Comparison of ENCODE assay signal across 12 cellular contexts in the genomic region with DNA sequence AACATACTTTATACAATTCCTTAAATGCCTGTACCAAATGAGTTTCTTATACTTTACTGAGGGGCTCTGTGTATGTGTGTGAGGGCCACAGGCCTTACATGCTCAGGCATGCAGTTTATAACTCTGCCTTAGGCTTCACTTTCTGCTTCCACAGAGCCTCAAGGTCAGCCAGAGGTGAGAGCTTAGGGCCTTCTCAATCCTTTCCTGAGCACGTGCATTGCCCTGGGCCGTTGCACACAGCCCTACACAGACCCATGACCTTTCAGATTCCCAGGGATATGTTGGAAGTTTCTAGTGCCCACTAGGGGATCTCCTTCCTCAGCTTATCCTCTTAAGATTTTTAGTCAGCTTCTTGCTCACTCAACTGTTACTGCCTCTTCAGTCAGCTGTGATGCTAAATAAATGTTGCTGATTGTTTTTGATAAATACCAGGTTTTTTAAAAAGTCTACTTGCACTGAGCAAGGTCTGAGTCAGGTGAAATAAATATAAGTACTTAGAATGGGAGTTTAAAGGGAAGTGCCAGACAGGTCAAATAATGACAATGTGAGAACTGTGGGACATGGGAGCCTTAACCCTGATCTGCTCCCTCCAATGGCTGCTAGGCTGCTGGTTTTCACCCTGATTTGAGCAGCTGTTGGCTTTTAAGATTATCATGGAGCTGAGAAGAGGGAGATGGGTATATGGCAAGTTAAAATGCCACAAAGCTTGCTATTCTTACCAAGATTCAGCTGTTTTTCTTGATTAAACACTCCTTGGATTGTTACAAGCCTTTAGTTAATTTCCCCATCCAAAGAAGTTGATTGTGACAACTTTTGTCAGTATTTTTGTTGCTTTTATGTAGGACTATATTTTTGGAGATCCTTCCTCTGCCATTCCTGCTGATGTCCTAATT.
A peak's percentile ranks its signal among the peaks of the same experiment; 100 is the strongest.
DNase-seq lines count a peak whose midpoint lies in the region; ATAC-seq, FAIRE-seq and TF ChIP-seq lines count a peak whose summit lies in the region.
"Had no signal": no experiment of that assay in that cellular context is flagged by ENCODE, and none has a peak within 500 bp of the region (broad histone marks: within the 10 kb centered on the region; RNA-seq: fewer than 3 reads in every experiment).

No MANE protein-coding gene starts in this region.

- H3K27ac ChIP-seq in endothelial cell of umbilical vein (ENCODE audit: insufficient read depth, low read depth, low read length) = no peak overlapping the region
- peak overlapping the region; percentile 51 for H3K27ac ChIP-seq in mesodermal cell (ENCODE audit: low read depth, low read length, severe bottlenecking)
- no peak overlapping the region for H3K27ac ChIP-seq in ascending aorta
- H3K27ac ChIP-seq: tibial nerve had no signal

- H3K27me3 ChIP-seq in endothelial cell of umbilical vein (ENCODE audit: control insufficient read depth in 2 of 2, insufficient read depth in 2 of 2, low read length in 2 of 2) = no peaks in the 10 kb centered on the region
- no peaks in the 10 kb centered on the region for H3K27me3 ChIP-seq in ascending aorta
- H3K27me3 ChIP-seq: tibial nerve had no signal

- intact Hi-C loops in endothelial cell of umbilical vein (cut with micrococcal nuclease) (loop anchor here (10.0 kb wide), 1 partner anchor 424 kb away; no protein-coding TSS in a partner anchor), ascending aorta (cut with DNase I) (loop anchor here (5.0 kb wide), 1 partner anchor 837 kb away; no protein-coding TSS in a partner anchor)

- no peak overlapping the region for H3K4me3 ChIP-seq in endothelial cell of umbilical vein (replicated peaks in 1 of 3; ENCODE audit: insufficient read depth in 1 of 3, low read depth in 1 of 3, low read length in 3 of 3)
- no peak overlapping the region for H3K4me3 ChIP-seq in mesodermal cell (ENCODE audit: extremely low read depth, insufficient read depth, low read length, poor library complexity, severe bottlenecking)
- no peak overlapping the region for H3K4me3 ChIP-seq in ascending aorta
- H3K4me3 ChIP-seq: tibial nerve had no signal

- H2AFZ ChIP-seq in endothelial cell of umbilical vein (ENCODE audit: low read depth, low read length) = no peak overlapping the region

- no peaks in the 10 kb centered on the region for H4K20me1 ChIP-seq in endothelial cell of umbilical vein (replicated peaks; ENCODE audit: control insufficient read depth, extremely low read depth, insufficient read depth, low read length)

- POLR2A ChIA-PET in endothelial cell of umbilical vein (lab: Charles Lee) = no interaction called here

- H3K79me2 ChIP-seq in endothelial cell of umbilical vein (ENCODE audit: control insufficient read depth, insufficient read depth, low read length) = no peaks in the 10 kb centered on the region

- H3K9ac ChIP-seq in endothelial cell of umbilical vein (replicated peaks; ENCODE audit: extremely low read depth, insufficient read depth, low read length) = no peak overlapping the region

- no TSS peak for BruUV-seq in endothelial cell of umbilical vein (replicated peaks; lab: Mats Ljungman, UMichigan)

- no peak for TF ChIP-seq POLR2A in endothelial cell of umbilical vein (IDR thresholded peaks at IDR 0.05; ENCODE audit: low read depth, low read length)

- CTCF ChIA-PET in endothelial cell of umbilical vein (lab: Charles Lee) = interaction anchor here (0.7 to 1.7 kb wide), 11 partner anchors 10 to 701 kb away, joined by 3 to 8 read pairs (median 3); no protein-coding TSS in a partner anchor

- H3K9me3 ChIP-seq in endothelial cell of umbilical vein (replicated peaks; ENCODE audit: control insufficient read depth, insufficient read depth, low read length) (no peaks in the 10 kb centered on the region), mesodermal cell (ENCODE audit: control insufficient read depth, low read length) (peaks cover 3% of the 10 kb centered on the region), ascending aorta (no peaks in the 10 kb centered on the region)
- H3K9me3 ChIP-seq: tibial nerve had no signal

- no peaks in the 10 kb centered on the region for H3K4me1 ChIP-seq in endothelial cell of umbilical vein (ENCODE audit: control insufficient read depth, extremely low read depth, insufficient read depth, low read length)
- peaks cover 2% of the 10 kb centered on the region for H3K4me1 ChIP-seq in mesodermal cell (ENCODE audit: control insufficient read depth, insufficient read depth, low read length, poor library complexity, severe bottlenecking)
- H3K4me1 ChIP-seq in ascending aorta = no peaks in the 10 kb centered on the region

- H3K4me2 ChIP-seq in endothelial cell of umbilical vein (ENCODE audit: insufficient read depth, low read length) = no peak overlapping the region

- TF ChIP-seq CTCF in endothelial cell of umbilical vein (IDR thresholded peaks at IDR 0.05; ENCODE audit: extremely low read depth in 1 of 2, insufficient read depth in 1 of 2, low read depth in 1 of 2, low read length in 2 of 2) (no peak), ascending aorta (IDR thresholded peaks at IDR 0.05) (no peak)

- H3K36me3 ChIP-seq in endothelial cell of umbilical vein (ENCODE audit: control insufficient read depth in 2 of 2, extremely low read depth in 1 of 2, insufficient read depth in 2 of 2, low read length in 2 of 2) (peaks cover 5 to 6% of the 10 kb centered on the region in 2 experiments), mesodermal cell (ENCODE audit: control insufficient read depth, insufficient read depth, low read length) (peaks cover 15% of the 10 kb centered on the region), ascending aorta (peaks cover 9 to 10% of the 10 kb centered on the region in 2 donors)

- no peaks in the 10 kb centered on the region for H3K9me1 ChIP-seq in endothelial cell of umbilical vein (replicated peaks; ENCODE audit: control insufficient read depth, extremely low read depth, insufficient read depth, low read length)

- no peak for ATAC-seq in GM19395 (IDR thresholded peaks at IDR 0.05; ENCODE audit: unreplicated experiment)

- FAIRE-seq in endothelial cell of umbilical vein (lab: Jason Lieb, UNC) = no peak

- peak; percentile 57 for DNase-seq in COLO829 (ENCODE audit: low spot score)
- DNase-seq in NCI-H82 (lab: John Stamatoyannopoulos, UW) = peak; percentile 82
- peak; percentile 26 for DNase-seq in endothelial cell of umbilical vein (ENCODE audit: low read depth, low spot score)
- DNase-seq in ascending aorta (ENCODE audit: low spot score in 2 of 2) = no peak
- DNase-seq in putamen (ENCODE audit: low spot score) = no peak
- no peak for DNase-seq in activated CD8-positive, alpha-beta memory T cell treated with anti-CD3 and anti-CD28 coated beads, Interleukin-2, amount 50 U/mL, for 4 hours
- DNase-seq: activated gamma-delta T cell, DND-41, hippocampal formation had no signal

- dilution Hi-C loops in endothelial cell of umbilical vein (cut with MboI; ENCODE audit: extremely low pct_ligation_motif_present, low sequenced_read_pairs) = no loop called here

- WGBS in mesodermal cell (ENCODE audit: insufficient coverage in 2 of 2), 2 experiments = 31% methylated on average over 2 of the region's 2 CpGs; no CpG with 5 or more reads in 1 of the 2 experiments

TF ChIP-seq in endothelial cell of umbilical vein, 7 proteins besides CTCF, POLR2A, EP300 and RAD21:
- TF ChIP-seq POLR2AphosphoS5 (IDR thresholded peaks at IDR 0.05; ENCODE audit: insufficient read depth, low read depth, low read length) = no peak
- TF ChIP-seq, protein P1, sequence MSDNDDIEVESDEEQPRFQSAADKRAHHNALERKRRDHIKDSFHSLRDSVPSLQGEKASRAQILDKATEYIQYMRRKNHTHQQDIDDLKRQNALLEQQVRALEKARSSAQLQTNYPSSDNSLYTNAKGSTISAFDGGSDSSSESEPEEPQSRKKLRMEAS (IDR thresholded peaks at IDR 0.05; ENCODE audit: insufficient read depth, insufficient read length) = no peak
- no peak for TF ChIP-seq EZH2 (IDR thresholded peaks at IDR 0.05; ENCODE audit: borderline replicate concordance, low read depth, low read length, severe bottlenecking)
- no peak for TF ChIP-seq MYC (IDR thresholded peaks at IDR 0.05; ENCODE audit: low read depth, low read length)
- no peak for TF ChIP-seq FOS (IDR thresholded peaks at IDR 0.05; ENCODE audit: borderline replicate concordance, insufficient read depth, low read length)
- TF ChIP-seq GATA2 (IDR thresholded peaks at IDR 0.05; ENCODE audit: insufficient read depth, insufficient read length, low read depth, low read length) = no peak
- no peak for TF ChIP-seq JUN (IDR thresholded peaks at IDR 0.05; ENCODE audit: borderline replicate concordance, insufficient read depth, insufficient read length, low read depth)

Comparison
In these comparisons a context has a peak if more than half of its experiments do, and no peak if none do; other contexts are left out.
1. DNase-seq: peak in COLO829 (single experiment), NCI-H82 (single experiment) and endothelial cell of umbilical vein (single experiment); none in ascending aorta (0 of 2), putamen (single experiment) and activated CD8-positive, alpha-beta memory T cell treated with anti-CD3 and anti-CD28 coated beads, Interleukin-2, amount 50 U/mL, for 4 hours (single experiment).